Comparison of ENCODE assay signal across 19 cellular contexts in the genomic region with DNA sequence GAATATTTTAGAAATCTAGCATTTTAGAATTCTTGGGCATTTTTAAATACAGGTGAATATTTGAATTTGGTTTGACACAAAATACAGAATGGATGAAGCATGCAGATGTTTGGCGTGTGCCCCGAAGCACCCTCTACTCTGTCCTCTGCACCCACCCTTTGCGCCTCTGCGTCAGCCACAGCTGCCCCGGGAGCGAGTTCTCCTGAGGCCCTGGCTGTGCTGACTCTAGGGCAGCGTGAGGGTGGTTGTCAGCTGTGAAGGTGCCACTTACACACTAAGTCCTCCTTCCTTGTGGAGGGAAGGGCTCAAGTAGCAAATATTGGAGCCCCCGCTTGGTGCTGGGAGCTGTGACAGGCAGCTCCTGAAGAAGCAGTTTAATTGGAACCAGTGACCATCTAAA. TPM values are rescaled to one million over a fixed set of nuclear protein-coding genes. Genes with fewer than 3 reads are reported as not detected.
DNase-seq lines count a peak whose midpoint lies in the region; ATAC-seq and TF ChIP-seq lines count a peak whose summit lies in the region.
"Had no signal": no experiment of that assay in that cellular context is flagged by ENCODE, and none has a peak within 500 bp of the region (broad histone marks: within the 10 kb centered on the region; RNA-seq: fewer than 3 reads in every experiment).

No MANE protein-coding gene starts in this region.

- peaks cover 37% of the 10 kb centered on the region for H3K4me1 Mint-ChIP-seq in activated naive CD8-positive, alpha-beta T cell (ENCODE audit: low read depth)
- H3K4me1 Mint-ChIP-seq in activated naive CD8-positive, alpha-beta T cell treated with anti-CD3 and anti-CD28 coated beads, Interleukin-2, amount 50 U/mL, for 24 hours = peaks cover 27% of the 10 kb centered on the region
- H3K4me1 Mint-ChIP-seq in endodermal cell = peaks cover 24% of the 10 kb centered on the region

- H3K27ac ChIP-seq in endodermal cell (ENCODE audit: low read depth, low read length) = no peak overlapping the region
- peak overlapping the region; percentile 5 for H3K27ac ChIP-seq in muscle layer of duodenum (ENCODE audit: low read length)
- peak overlapping the region; percentile 32 to 88 (median 49) for H3K27ac ChIP-seq in upper lobe of left lung
- H3K27ac ChIP-seq: KMS-11 had no signal

- no peak overlapping the region for H3K9ac ChIP-seq in endodermal cell (ENCODE audit: extremely low read depth, low read length, poor library complexity, severe bottlenecking)
- H3K9ac ChIP-seq: KMS-11 had no signal

- H3K36me3 ChIP-seq in endodermal cell (ENCODE audit: control insufficient read depth, insufficient read depth, low read length) (peaks cover 78% of the 10 kb centered on the region), muscle layer of duodenum (ENCODE audit: control insufficient read depth in 1 of 2, insufficient read depth in 2 of 2, low read length in 2 of 2) (peaks cover 28 to 31% of the 10 kb centered on the region in 2 donors), upper lobe of left lung (peaks cover 18 to 63% (median 30%) of the 10 kb centered on the region in 4 donors)

- H3K9me3 ChIP-seq in endodermal cell (ENCODE audit: control insufficient read depth, low read length) (no peaks in the 10 kb centered on the region), muscle layer of duodenum (ENCODE audit: control insufficient read depth in 1 of 2, low read length in 2 of 2) (no peaks in the 10 kb centered on the region), upper lobe of left lung (no peaks in the 10 kb centered on the region)

- no peak overlapping the region for H3K4me3 ChIP-seq in endodermal cell (ENCODE audit: low read length)
- no peak overlapping the region for H3K4me3 ChIP-seq in muscle layer of duodenum (ENCODE audit: low read depth in 1 of 2, low read length in 2 of 2)
- H3K4me3 ChIP-seq in upper lobe of left lung = no peak overlapping the region

- H3K4me3 Mint-ChIP-seq in activated naive CD8-positive, alpha-beta T cell = no peak overlapping the region
- no peak overlapping the region for H3K4me3 Mint-ChIP-seq in activated naive CD8-positive, alpha-beta T cell treated with anti-CD3 and anti-CD28 coated beads, Interleukin-2, amount 50 U/mL, for 24 hours
- no peak overlapping the region for H3K4me3 Mint-ChIP-seq in endodermal cell
- H3K4me3 Mint-ChIP-seq: activated CD4-positive, alpha-beta T cell treated with anti-CD3 and anti-CD28 coated beads, Interleukin-2, amount 10 ng/mL, durations not matched to agents 24 days and 14 days; activated T-helper 17 cell treated with anti-CD3 and anti-CD28 coated beads, Interleukin-2, amount 50 U/mL, for 72 hours; effector memory CD8-positive, alpha-beta T cell; natural killer cell treated with Interleukin-12 subunit alpha and Interleukin-12 subunit beta and Interleukin-15 and Interleukin-18, amount 100 ng/mL, for 72 hours; T-helper 2 cell treated with Interferon-gamma antibody and Interleukin-4, amounts not matched to agents 5 μg/mL and 100 μg/mL, for 36 hours had no signal

- H3K36me3 Mint-ChIP-seq in activated naive CD8-positive, alpha-beta T cell = peaks cover 5% of the 10 kb centered on the region
- H3K36me3 Mint-ChIP-seq in activated naive CD8-positive, alpha-beta T cell treated with anti-CD3 and anti-CD28 coated beads, Interleukin-2, amount 50 U/mL, for 24 hours (ENCODE audit: low read depth) = peaks cover 35% of the 10 kb centered on the region
- H3K36me3 Mint-ChIP-seq in endodermal cell (ENCODE audit: low read depth) = peaks cover 67% of the 10 kb centered on the region

- DNase-seq in activated naive CD8-positive, alpha-beta T cell treated with anti-CD3 and anti-CD28 coated beads, Interleukin-2, amount 50 U/mL, for 24 hours = no peak
- DNase-seq in endodermal cell (no peak), upper lobe of left lung (no peak), SK-N-DZ (ENCODE audit: low spot score) (no peak), NCI-H2196 (lab: John Stamatoyannopoulos, UW; ENCODE audit: unreplicated experiment) (no peak)
- DNase-seq: ACHN; activated CD4-positive, alpha-beta T cell treated with anti-CD3 and anti-CD28 coated beads, Interleukin-2, amount 10 ng/mL, durations not matched to agents 24 days and 14 days; Calu3; effector memory CD8-positive, alpha-beta T cell; NCI-H1436; NCI-H526; stimulated activated naive CD8-positive, alpha-beta T cell treated with anti-CD3 and anti-CD28 coated beads, Interleukin-15, Interleukin-2, amounts not matched to agents 100 U/mL and 50 U/mL, for 24 hours had no signal

- 98 to 100% methylated on average over 5 to 8 of the region's 8 CpGs for WGBS in endodermal cell (ENCODE audit: insufficient coverage in 1 of 2, insufficient read length in 1 of 2), 2 experiments
- WGBS in upper lobe of left lung, 2 donors = 75 to 88% methylated on average over 6 to 8 of the region's 8 CpGs

- TF ChIP-seq POLR2A in upper lobe of left lung (IDR thresholded peaks at IDR 0.05) = no peak

- no peak for ATAC-seq in activated naive CD8-positive, alpha-beta T cell treated with anti-CD3 and anti-CD28 coated beads, Interleukin-2, amount 50 U/mL, for 24 hours
- ATAC-seq in upper lobe of left lung (ENCODE audit: low FRiP score in 2 of 2) (no peak), HG02885 (IDR thresholded peaks at IDR 0.05; ENCODE audit: poor library complexity, unreplicated experiment) (no peak)
- ATAC-seq: activated T-helper 17 cell treated with anti-CD3 and anti-CD28 coated beads, Interleukin-2, amount 50 U/mL, for 72 hours; effector memory CD8-positive, alpha-beta T cell; stimulated activated naive CD8-positive, alpha-beta T cell treated with anti-CD3 and anti-CD28 coated beads, Interleukin-15, Interleukin-2, amounts not matched to agents 100 U/mL and 50 U/mL, for 24 hours had no signal

- H3K4me1 ChIP-seq in endodermal cell (ENCODE audit: control insufficient read depth, insufficient read depth, low read length) (no peaks in the 10 kb centered on the region), muscle layer of duodenum (ENCODE audit: control insufficient read depth in 1 of 2, insufficient read depth in 2 of 2, low read length in 2 of 2) (peaks cover 0 to 32% of the 10 kb centered on the region in 2 donors), upper lobe of left lung (peaks cover 52 to 62% (median 56%) of the 10 kb centered on the region in 4 donors)

- H3K9me3 Mint-ChIP-seq in activated naive CD8-positive, alpha-beta T cell (ENCODE audit: low read depth) = no peaks in the 10 kb centered on the region
- no peaks in the 10 kb centered on the region for H3K9me3 Mint-ChIP-seq in activated naive CD8-positive, alpha-beta T cell treated with anti-CD3 and anti-CD28 coated beads, Interleukin-2, amount 50 U/mL, for 24 hours
- H3K9me3 Mint-ChIP-seq in endodermal cell = no peaks in the 10 kb centered on the region
- H3K9me3 Mint-ChIP-seq: activated CD4-positive, alpha-beta T cell treated with anti-CD3 and anti-CD28 coated beads, Interleukin-2, amount 10 ng/mL, durations not matched to agents 24 days and 14 days; activated T-helper 17 cell treated with anti-CD3 and anti-CD28 coated beads, Interleukin-2, amount 50 U/mL, for 72 hours; effector memory CD8-positive, alpha-beta T cell; natural killer cell treated with Interleukin-12 subunit alpha and Interleukin-12 subunit beta and Interleukin-15 and Interleukin-18, amount 100 ng/mL, for 72 hours; T-helper 2 cell treated with Interferon-gamma antibody and Interleukin-4, amounts not matched to agents 5 μg/mL and 100 μg/mL, for 36 hours had no signal

- peak overlapping the region; percentile 8 for H3K27ac Mint-ChIP-seq in activated naive CD8-positive, alpha-beta T cell
- no peak overlapping the region for H3K27ac Mint-ChIP-seq in activated naive CD8-positive, alpha-beta T cell treated with anti-CD3 and anti-CD28 coated beads, Interleukin-2, amount 50 U/mL, for 24 hours
- peak overlapping the region; percentile 44 for H3K27ac Mint-ChIP-seq in endodermal cell
- H3K27ac Mint-ChIP-seq: activated CD4-positive, alpha-beta T cell treated with anti-CD3 and anti-CD28 coated beads, Interleukin-2, amount 10 ng/mL, durations not matched to agents 24 days and 14 days; activated T-helper 17 cell treated with anti-CD3 and anti-CD28 coated beads, Interleukin-2, amount 50 U/mL, for 72 hours; natural killer cell treated with Interleukin-12 subunit alpha and Interleukin-12 subunit beta and Interleukin-15 and Interleukin-18, amount 100 ng/mL, for 72 hours; T-helper 2 cell treated with Interferon-gamma antibody and Interleukin-4, amounts not matched to agents 5 μg/mL and 100 μg/mL, for 36 hours had no signal

- TF ChIP-seq CTCF in endodermal cell (conservative IDR thresholded peaks at IDR 0.05) (no peak), upper lobe of left lung (IDR thresholded peaks at IDR 0.05) (no peak)

- TF ChIP-seq EP300 in upper lobe of left lung (IDR thresholded peaks at IDR 0.05) = no peak

- H3K27me3 ChIP-seq in endodermal cell (ENCODE audit: control insufficient read depth, insufficient read depth, low read length, poor library complexity, severe bottlenecking) = no peaks in the 10 kb centered on the region
- no peaks in the 10 kb centered on the region for H3K27me3 ChIP-seq in muscle layer of duodenum (ENCODE audit: low read depth, low read length)
- H3K27me3 ChIP-seq in upper lobe of left lung = no peaks in the 10 kb centered on the region

- no peaks in the 10 kb centered on the region for H3K27me3 Mint-ChIP-seq in activated naive CD8-positive, alpha-beta T cell
- no peaks in the 10 kb centered on the region for H3K27me3 Mint-ChIP-seq in activated naive CD8-positive, alpha-beta T cell treated with anti-CD3 and anti-CD28 coated beads, Interleukin-2, amount 50 U/mL, for 24 hours
- H3K27me3 Mint-ChIP-seq in endodermal cell (ENCODE audit: insufficient read depth) = no peaks in the 10 kb centered on the region
- H3K27me3 Mint-ChIP-seq: activated CD4-positive, alpha-beta T cell treated with anti-CD3 and anti-CD28 coated beads, Interleukin-2, amount 10 ng/mL, durations not matched to agents 24 days and 14 days; activated T-helper 17 cell treated with anti-CD3 and anti-CD28 coated beads, Interleukin-2, amount 50 U/mL, for 72 hours; effector memory CD8-positive, alpha-beta T cell; natural killer cell treated with Interleukin-12 subunit alpha and Interleukin-12 subunit beta and Interleukin-15 and Interleukin-18, amount 100 ng/mL, for 72 hours had no signal

RNA-seq across cellular contexts. Expression of gene RAC1, which starts 25.0 kb away (rescaled TPM):
- total RNA-seq in endodermal cell (100 to 1,000 TPM; 236 to 238 TPM), upper lobe of left lung (100 to 1,000 TPM; 108 to 272 (median 184) TPM)
- polyA plus RNA-seq in endodermal cell (2013, experiment 1 of 2) = 221 TPM
- polyA plus RNA-seq in endodermal cell (2013, experiment 2 of 2) = 214 TPM
- 47.7 and 48.1 TPM in 2 replicates for polyA plus RNA-seq in SK-N-DZ (2014; cell fraction: cytosol; rRNA removed)
- 26.3 and 38.1 TPM in 2 replicates for polyA plus RNA-seq in SK-N-DZ (2014; cell fraction: nucleus; rRNA removed)

RNA-seq across cellular contexts. Expression of gene DAGLB, which starts 48.4 kb away (rescaled TPM):
- total RNA-seq in endodermal cell (10 to 100 TPM; 22.7 to 24.5 TPM), upper lobe of left lung (10 to 100 TPM; 26.6 to 53.8 (median 36.7) TPM)
- polyA plus RNA-seq in endodermal cell (2013, experiment 1 of 2) = 22.6 TPM
- 17.2 TPM for polyA plus RNA-seq in endodermal cell (2013, experiment 2 of 2)
- polyA plus RNA-seq in SK-N-DZ (2014; cell fraction: cytosol; rRNA removed) = 25.3 and 25.7 TPM in 2 replicates
- 27.3 and 28.2 TPM in 2 replicates for polyA plus RNA-seq in SK-N-DZ (2014; cell fraction: nucleus; rRNA removed)

RNA-seq across cellular contexts. Expression of gene FAM220A, which starts 50.6 kb away (rescaled TPM):
- total RNA-seq in endodermal cell = 10 to 100 TPM; 19.9 to 22.2 TPM
- polyA plus RNA-seq in endodermal cell (2013, experiment 1 of 2) = 24.4 TPM
- 22.3 TPM for polyA plus RNA-seq in endodermal cell (2013, experiment 2 of 2)
- 10 to 100 TPM in 3 of 6 donors, 1 to 10 TPM in 3; 4.6 to 17.1 (median 10.3) TPM for total RNA-seq in upper lobe of left lung
- 20.8 and 23.4 TPM in 2 replicates for polyA plus RNA-seq in SK-N-DZ (2014; cell fraction: cytosol; rRNA removed)
- 8.6 and 11.3 TPM in 2 replicates for polyA plus RNA-seq in SK-N-DZ (2014; cell fraction: nucleus; rRNA removed)
